In genomic region chr1:202057335-202057704, GRCh38 we compare ENCODE assay signal across 2 cellular contexts.
TF ChIP-seq lines count a peak whose summit lies in the region.
"Not testable (repeated sequence)": the region's sequence is repeated elsewhere in the genome, so short reads cannot be mapped to it uniquely, and the experiment has no call there.

No MANE protein-coding gene starts in this region.

TF ChIP-seq in HCT116, 20 proteins besides CTCF, POLR2A, EP300 and RAD21:
- TF ChIP-seq YY1 (IDR thresholded peaks at IDR 0.05; ENCODE audit: extremely low read depth, insufficient replicate concordance, low read depth, low read length), result peak; percentile 0

TF ChIP-seq in HepG2, 621 proteins besides CTCF, POLR2A, EP300 and RAD21:
- TF ChIP-seq HMG20A (CRISPR knock-in tag; IDR thresholded peaks at IDR 0.05; ENCODE audit: borderline replicate concordance), result 0 out of 2 replicates have a peak, but pooled peaks have one; percentile 0
- TF ChIP-seq ARNT2 (CRISPR knock-in tag; IDR thresholded peaks at IDR 0.05; ENCODE audit: low read depth), result 0 out of 2 replicates have a peak, but pooled peaks have one; percentile 14
- TF ChIP-seq ARID4A (CRISPR knock-in tag; IDR thresholded peaks at IDR 0.05; ENCODE audit: borderline replicate concordance), result 0 out of 2 replicates have a peak, but pooled peaks have one; percentile 1
- TF ChIP-seq HNF4G (IDR thresholded peaks at IDR 0.05; ENCODE audit: borderline replicate concordance, low read depth, low read length), result not testable (repeated sequence)
- peak; percentile 17; the same call in 1 of the 2 replicates for TF ChIP-seq HNF4G (CRISPR knock-in tag; IDR thresholded peaks at IDR 0.05; ENCODE audit: borderline replicate concordance, low read depth)
- TF ChIP-seq ZNF652 (CRISPR knock-in tag; IDR thresholded peaks at IDR 0.05; ENCODE audit: borderline replicate concordance, low read depth), result peak; percentile 89
- TF ChIP-seq MAX (IDR thresholded peaks at IDR 0.05), result 0 out of 2 replicates have a peak, but pooled peaks have one; percentile 1
